Comparison of ENCODE assay signal across 20 cellular contexts in genomic region chrX:110327336-110327735, GRCh38. TPM values are rescaled to one million over a fixed set of nuclear protein-coding genes. Genes with fewer than 3 reads are reported as not detected.
"Had no signal": no experiment of that assay in that cellular context is flagged by ENCODE, and none has a peak within 500 bp of the region (broad histone marks: within the 10 kb centered on the region; RNA-seq: fewer than 3 reads in every experiment).

No MANE protein-coding gene starts in this region.

- H3K27me3 Mint-ChIP-seq: activated naive CD4-positive, alpha-beta T cell treated with anti-CD3 and anti-CD28 coated beads, Interleukin-2, amount 10 ng/mL, durations not matched to agents 7 days and 5 days had no signal

- H3K4me1 ChIP-seq: ascending aorta, breast epithelium, upper lobe of right lung had no signal

- H3K36me3 ChIP-seq: ascending aorta, breast epithelium, upper lobe of right lung had no signal

- H3K4me1 Mint-ChIP-seq: activated CD4-positive, alpha-beta T cell treated with anti-CD3 and anti-CD28 coated beads, Interleukin-2, amount 10 ng/mL, durations not matched to agents 24 days and 14 days; activated naive CD4-positive, alpha-beta T cell treated with anti-CD3 and anti-CD28 coated beads, Interleukin-2, amount 10 ng/mL, durations not matched to agents 7 days and 5 days; nephron progenitor cell had no signal

- H3K27me3 ChIP-seq: ascending aorta, upper lobe of right lung had no signal

- H3K4me3 ChIP-seq: ascending aorta, breast epithelium, upper lobe of right lung had no signal

- H3K9me3 Mint-ChIP-seq: activated CD4-positive, alpha-beta T cell treated with anti-CD3 and anti-CD28 coated beads, Interleukin-2, amount 10 ng/mL, durations not matched to agents 24 days and 14 days; activated naive CD4-positive, alpha-beta T cell treated with anti-CD3 and anti-CD28 coated beads, Interleukin-2, amount 10 ng/mL, durations not matched to agents 7 days and 5 days; activated T-cell treated with anti-CD3 and anti-CD28 coated beads, Interleukin-2, amount 50 U/mL, for 4 hours had no signal

- H3K4me3 Mint-ChIP-seq: activated CD4-positive, alpha-beta T cell treated with anti-CD3 and anti-CD28 coated beads, Interleukin-2, amount 10 ng/mL, durations not matched to agents 24 days and 14 days; activated CD8-positive, alpha-beta T cell treated with anti-CD3 and anti-CD28 coated beads, Interleukin-2, amount 10 ng/mL, durations not matched to agents 7 days and 5 days; activated naive CD4-positive, alpha-beta T cell treated with anti-CD3 and anti-CD28 coated beads, Interleukin-2, amount 10 ng/mL, durations not matched to agents 7 days and 5 days; activated T-cell treated with anti-CD3 and anti-CD28 coated beads, Interleukin-2, amount 50 U/mL, for 4 hours; nephron progenitor cell had no signal

- H3K9me3 ChIP-seq: upper lobe of right lung had no signal

- H3K36me3 Mint-ChIP-seq: activated naive CD4-positive, alpha-beta T cell treated with anti-CD3 and anti-CD28 coated beads, Interleukin-2, amount 10 ng/mL, durations not matched to agents 7 days and 5 days had no signal

- ATAC-seq: activated CD8-positive, alpha-beta T cell treated with anti-CD3 and anti-CD28 coated beads, Interleukin-2, amount 10 ng/mL, durations not matched to agents 7 days and 5 days; activated T-cell treated with anti-CD3 and anti-CD28 coated beads, Interleukin-2, amount 50 U/mL, for 4 hours; left colon; upper lobe of right lung had no signal

- DNase-seq: activated CD4-positive, alpha-beta T cell treated with anti-CD3 and anti-CD28 coated beads, Interleukin-2, amount 10 ng/mL, durations not matched to agents 24 days and 14 days; activated CD8-positive, alpha-beta T cell treated with anti-CD3 and anti-CD28 coated beads, Interleukin-2, amount 10 ng/mL, durations not matched to agents 7 days and 5 days; activated effector memory CD4-positive, alpha-beta T cell treated with Interleukin-2 at 50 U/mL for 16 hours; activated naive CD4-positive, alpha-beta T cell treated with anti-CD3 and anti-CD28 coated beads, Interleukin-2, amount 10 ng/mL, durations not matched to agents 7 days and 5 days; activated T-cell treated with anti-CD3 and anti-CD28 coated beads, Interleukin-2, amount 50 U/mL, for 4 hours; cortex of kidney; hypothalamus; islet precursor cell; left colon; midbrain; nephron progenitor cell; nucleus accumbens; stimulated activated CD4-positive, alpha-beta T cell treated with anti-CD3 and anti-CD28 coated beads, Interleukin-12 subunit alpha, Interleukin-12 subunit beta, amount 100 ng/mL, for 4 hours; stimulated activated CD4-positive, alpha-beta T cell treated with anti-CD3 and anti-CD28 coated beads, Interleukin-1b, Interleukin-23, amount 100 ng/mL, for 48 hours; stimulated activated CD8-positive, alpha-beta memory T cell treated with anti-CD3 and anti-CD28 coated beads, Interleukin-4, amount 100 ng/mL, for 48 hours; stimulated activated naive CD4-positive, alpha-beta T cell; upper lobe of right lung had no signal

- H3K27ac Mint-ChIP-seq: activated CD4-positive, alpha-beta T cell treated with anti-CD3 and anti-CD28 coated beads, Interleukin-2, amount 10 ng/mL, durations not matched to agents 24 days and 14 days; activated CD8-positive, alpha-beta T cell treated with anti-CD3 and anti-CD28 coated beads, Interleukin-2, amount 10 ng/mL, durations not matched to agents 7 days and 5 days; activated naive CD4-positive, alpha-beta T cell treated with anti-CD3 and anti-CD28 coated beads, Interleukin-2, amount 10 ng/mL, durations not matched to agents 7 days and 5 days; nephron progenitor cell had no signal

- H3K27ac ChIP-seq: ascending aorta, breast epithelium, upper lobe of right lung had no signal

RNA-seq across cellular contexts. Expression of gene RTL9, which starts 31.3 kb away (rescaled TPM):
- total RNA-seq: activated CD4-positive, alpha-beta T cell treated with anti-CD3 and anti-CD28 coated beads, Interleukin-2, amount 10 ng/mL, durations not matched to agents 24 days and 14 days; activated CD8-positive, alpha-beta T cell treated with anti-CD3 and anti-CD28 coated beads, Interleukin-2, amount 10 ng/mL, durations not matched to agents 7 days and 5 days; activated T-cell treated with anti-CD3 and anti-CD28 coated beads, Interleukin-2, amount 50 U/mL, for 4 hours; ascending aorta; left colon; lung microvascular endothelial cell; upper lobe of right lung had no signal
